ENCODE assay signal across 7 cellular contexts in the genomic region with DNA sequence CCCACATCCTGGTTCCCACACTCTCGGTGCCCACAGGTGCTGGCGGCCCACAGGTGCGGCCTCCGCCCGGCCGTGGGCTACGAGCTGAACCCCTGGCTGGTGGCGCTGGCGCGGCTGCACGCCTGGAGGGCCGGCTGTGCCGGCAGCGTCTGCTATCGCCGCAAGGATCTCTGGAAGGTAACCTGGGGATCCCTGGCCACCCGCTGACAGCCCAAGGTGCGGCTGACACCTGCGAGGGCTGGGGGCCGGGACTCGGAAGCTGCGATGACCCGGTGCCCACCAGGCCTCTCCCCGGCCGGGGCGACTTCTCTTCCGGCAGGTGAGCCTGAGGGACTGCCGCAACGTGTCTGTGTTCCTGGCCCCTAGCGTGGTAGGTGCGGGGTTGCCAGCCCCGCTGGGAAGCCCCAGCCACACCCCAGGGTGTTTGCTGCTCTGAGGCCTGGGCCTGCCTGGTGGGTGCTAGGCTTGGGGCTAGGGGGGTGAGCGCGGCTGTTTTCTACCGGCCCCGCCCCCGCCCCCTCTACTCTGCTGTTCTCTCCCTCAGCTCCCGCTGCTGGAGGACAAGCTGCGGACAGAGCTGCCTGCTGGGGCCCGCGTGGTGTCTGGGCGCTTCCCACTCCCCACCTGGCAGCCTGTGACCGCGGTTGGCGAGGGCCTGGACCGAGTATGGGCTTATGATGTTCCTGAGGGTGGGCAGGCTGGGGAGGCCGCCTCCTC. TPM values are rescaled to one million over a fixed set of nuclear protein-coding genes. Genes with fewer than 3 reads are reported as not detected.
A peak's percentile ranks its signal among the peaks of the same experiment; 100 is the strongest.
DNase-seq lines count a peak whose midpoint lies in the region; ATAC-seq and TF ChIP-seq lines count a peak whose summit lies in the region.

No MANE protein-coding gene starts in this region.

- peak overlapping the region in 3 of 4 donors; percentile 88 to 89 (median 89) for H3K27ac ChIP-seq in gastroesophageal sphincter

- DNase-seq in HFFc6 (no peak), NCI-H2171 (lab: John Stamatoyannopoulos, UW) (no peak)
- no peak for DNase-seq in stimulated activated naive B cell treated with anti-CD40 and anti-IgM and Interleukin-4, amounts not matched to agents 10 μg/mL and 1 μg/mL and 100 μg/mL, for 72 hours
- DNase-seq in stimulated activated CD4-positive, alpha-beta T cell treated with anti-CD3 and anti-CD28 coated beads, Interleukin-4, amount 100 ng/mL, for 4 hours, result no peak

- H3K27ac Mint-ChIP-seq in HFFc6, result no peak overlapping the region
- peak overlapping the region; percentile 47 for H3K27ac Mint-ChIP-seq in stimulated activated naive B cell treated with anti-CD40 and anti-IgM and Interleukin-4, amounts not matched to agents 10 μg/mL and 1 μg/mL and 100 μg/mL, for 72 hours

- no peak for ATAC-seq in gastroesophageal sphincter
- ATAC-seq in stimulated activated naive B cell treated with anti-CD40 and anti-IgM and Interleukin-4, amounts not matched to agents 10 μg/mL and 1 μg/mL and 100 μg/mL, for 72 hours (replicated peaks), result no peak
- no peak for ATAC-seq in HG02763 (IDR thresholded peaks at IDR 0.05; ENCODE audit: unreplicated experiment)

- H3K9me3 ChIP-seq in gastroesophageal sphincter, result no peaks in the 10 kb centered on the region

- H3K4me3 ChIP-seq in WI38 (ENCODE audit: low read depth, low read length), result peak overlapping the region; percentile 77
- H3K4me3 ChIP-seq in gastroesophageal sphincter, result peak overlapping the region; percentile 48 to 82

- no peaks in the 10 kb centered on the region for H3K9me3 Mint-ChIP-seq in HFFc6
- no peaks in the 10 kb centered on the region for H3K9me3 Mint-ChIP-seq in stimulated activated naive B cell treated with anti-CD40 and anti-IgM and Interleukin-4, amounts not matched to agents 10 μg/mL and 1 μg/mL and 100 μg/mL, for 72 hours

- peaks cover 16% of the 10 kb centered on the region for H3K27me3 Mint-ChIP-seq in HFFc6 (ENCODE audit: insufficient read depth)
- H3K27me3 Mint-ChIP-seq in stimulated activated naive B cell treated with anti-CD40 and anti-IgM and Interleukin-4, amounts not matched to agents 10 μg/mL and 1 μg/mL and 100 μg/mL, for 72 hours, result no peaks in the 10 kb centered on the region

- WGBS in gastroesophageal sphincter (ENCODE audit: low coverage in 1 of 2), 2 donors, result no CpG with 5 or more reads among the region's 47 CpGs

- no peak for TF ChIP-seq POLR2A in gastroesophageal sphincter (IDR thresholded peaks at IDR 0.05)

- peaks cover 15% of the 10 kb centered on the region for H3K4me1 Mint-ChIP-seq in HFFc6 (ENCODE audit: low read depth)
- peaks cover 20 to 56% of the 10 kb centered on the region in 2 donors for H3K4me1 Mint-ChIP-seq in stimulated activated naive B cell treated with anti-CD40 and anti-IgM and Interleukin-4, amounts not matched to agents 10 μg/mL and 1 μg/mL and 100 μg/mL, for 72 hours

- 0 out of 2 replicates have a peak overlapping the region, but pooled peaks have one; percentile 24 for H3K4me3 Mint-ChIP-seq in HFFc6
- peak overlapping the region; percentile 50 to 94 for H3K4me3 Mint-ChIP-seq in stimulated activated naive B cell treated with anti-CD40 and anti-IgM and Interleukin-4, amounts not matched to agents 10 μg/mL and 1 μg/mL and 100 μg/mL, for 72 hours

- TF ChIP-seq CTCF in HFFc6 (IDR thresholded peaks at IDR 0.05) (no peak), WI38 (IDR thresholded peaks at IDR 0.05; ENCODE audit: low read depth, low read length) (no peak), gastroesophageal sphincter (IDR thresholded peaks at IDR 0.05) (no peak)

- peaks cover 0 to 12% of the 10 kb centered on the region in 2 donors for H3K36me3 ChIP-seq in gastroesophageal sphincter

- H3K36me3 Mint-ChIP-seq in HFFc6 (ENCODE audit: low read depth), result no peaks in the 10 kb centered on the region
- H3K36me3 Mint-ChIP-seq in stimulated activated naive B cell treated with anti-CD40 and anti-IgM and Interleukin-4, amounts not matched to agents 10 μg/mL and 1 μg/mL and 100 μg/mL, for 72 hours, result peaks cover 0 to 6% of the 10 kb centered on the region in 2 donors

- no peak for TF ChIP-seq EP300 in gastroesophageal sphincter (IDR thresholded peaks at IDR 0.05)

- H3K4me1 ChIP-seq in gastroesophageal sphincter, result peaks cover 0 to 55% (median 20%) of the 10 kb centered on the region in 3 donors

- H3K27me3 ChIP-seq in gastroesophageal sphincter, result peaks cover 29% of the 10 kb centered on the region

RNA-seq across cellular contexts. Expression of gene ANTKMT, which starts 1.0 kb away (rescaled TPM):
- 10 to 100 TPM; 50.1 to 57.7 (median 54.7) TPM for total RNA-seq in HFFc6 (2021; fragmentation: NEBNext Ultra II Directional; extraction: Animal tissue kit (Norgen Biotek cat#: 25700))
- total RNA-seq in gastroesophageal sphincter, result 10 to 100 TPM; 23.5 to 46.2 (median 31.0) TPM

RNA-seq across cellular contexts. Expression of gene CCDC78, which starts 4.3 kb away (rescaled TPM):
- 1 to 10 TPM; 2.2 to 4.1 (median 3.4) TPM for total RNA-seq in HFFc6 (2021; fragmentation: NEBNext Ultra II Directional; extraction: Animal tissue kit (Norgen Biotek cat#: 25700))
- under 1 TPM in 1 of 4 donors, not detected in 3; 0.13 TPM for total RNA-seq in gastroesophageal sphincter

RNA-seq across cellular contexts. Expression of gene HAGHL, which starts 5.0 kb away (rescaled TPM):
- 10 to 100 TPM; 11.4 to 16.6 (median 14.1) TPM for total RNA-seq in HFFc6 (2021; fragmentation: NEBNext Ultra II Directional; extraction: Animal tissue kit (Norgen Biotek cat#: 25700))
- 1 to 10 TPM; 1.1 to 4.8 (median 2.8) TPM for total RNA-seq in gastroesophageal sphincter

RNA-seq across cellular contexts. Expression of gene METRN, which starts 7.0 kb away (rescaled TPM):
- total RNA-seq in HFFc6 (2021; fragmentation: NEBNext Ultra II Directional; extraction: Animal tissue kit (Norgen Biotek cat#: 25700)), result 100 to 1,000 TPM in 1 of 6 experiments, 10 to 100 TPM in 5; 61.5 to 103 (median 70.4) TPM
- total RNA-seq in gastroesophageal sphincter, result 10 to 100 TPM; 22.6 to 77.7 (median 63.8) TPM

RNA-seq across cellular contexts. Expression of gene FBXL16, which starts 16.3 kb away (rescaled TPM):
- under 1 TPM in 1 of 6 experiments, not detected in 5; 0.05 TPM for total RNA-seq in HFFc6 (2021; fragmentation: NEBNext Ultra II Directional; extraction: Animal tissue kit (Norgen Biotek cat#: 25700))
- total RNA-seq in gastroesophageal sphincter, result 1 to 10 TPM in 1 of 4 donors, under 1 TPM in 3; 0.27 to 1.4 (median 0.35) TPM
